In genomic region chr10:126264089-126265018, GRCh38 we compare ENCODE assay signal across 23 cellular contexts.
DNase-seq lines count a peak whose midpoint lies in the region; ATAC-seq and TF ChIP-seq lines count a peak whose summit lies in the region.
"Had no signal": no experiment of that assay in that cellular context is flagged by ENCODE, and none has a peak within 500 bp of the region (broad histone marks: within the 10 kb centered on the region; RNA-seq: fewer than 3 reads in every experiment).

No MANE protein-coding gene starts in this region.

- no peak overlapping the region for H2AFZ ChIP-seq in trophoblast cell (ENCODE audit: insufficient read depth, low read length, poor library complexity)

- H3K18ac ChIP-seq in trophoblast cell (ENCODE audit: low read length), result no peak overlapping the region

- H3K4me3 Mint-ChIP-seq in nephron, result no peak overlapping the region
- H3K4me3 Mint-ChIP-seq: activated CD4-positive, alpha-beta T cell treated with anti-CD3 and anti-CD28 coated beads, Interleukin-2, amount 10 ng/mL, durations not matched to agents 24 days and 14 days; immature natural killer cell had no signal

- TF ChIP-seq CTCF in nephron (IDR thresholded peaks at IDR 0.05; ENCODE audit: unreplicated experiment in 3 of 3), result no peak

- no peak overlapping the region for H3K4ac ChIP-seq in trophoblast cell (ENCODE audit: low read depth, low read length)

- H3K23ac ChIP-seq in trophoblast cell (ENCODE audit: low read length), result no peak overlapping the region

- no peak overlapping the region for H4K12ac ChIP-seq in trophoblast cell (ENCODE audit: low read depth, low read length)

- H3K14ac ChIP-seq in trophoblast cell (ENCODE audit: low read length), result no peak overlapping the region

- H3K27me3 ChIP-seq in adipocyte (replicated peaks; ENCODE audit: control insufficient read depth, insufficient read depth, low read length), result no peaks in the 10 kb centered on the region
- H3K27me3 ChIP-seq in trophoblast cell (ENCODE audit: insufficient read depth, low read length), result no peaks in the 10 kb centered on the region
- H3K27me3 ChIP-seq: BE2C, dorsolateral prefrontal cortex had no signal

- WGBS in trophoblast cell (ENCODE audit: extremely low coverage, insufficient coverage, insufficient read length), result no CpG with 5 or more reads among the region's 14 CpGs

- H3K4me1 ChIP-seq in adipocyte (ENCODE audit: control insufficient read depth, insufficient read depth, low read length) (peaks cover 39% of the 10 kb centered on the region), trophoblast cell (ENCODE audit: control insufficient read depth in 1 of 2, insufficient read depth in 2 of 2, low read length in 2 of 2) (peaks cover 0 to 2% of the 10 kb centered on the region in 2 experiments)
- H3K4me1 ChIP-seq: BE2C had no signal

- H4K91ac ChIP-seq in trophoblast cell (ENCODE audit: low read depth, low read length), result no peak overlapping the region

- peak overlapping the region; percentile 77 for H3K9ac ChIP-seq in adipocyte (ENCODE audit: low read length)
- no peak overlapping the region for H3K9ac ChIP-seq in trophoblast cell (ENCODE audit: low read length)

- intact Hi-C loops in Right ventricle myocardium superior (cut with DNase I), result no loop called here

- DNase-seq in EH (ENCODE audit: low read depth), result peak; percentile 32
- peak; percentile 24 for DNase-seq in adipocyte (ENCODE audit: low read depth)
- no peak for DNase-seq in Right ventricle myocardium superior
- DNase-seq in kidney tubule cell (ENCODE audit: low spot score), result no peak
- DNase-seq in trophoblast cell, result no peak
- DNase-seq in NCI-H2171 treated with DMSO at 0.1 percent for 48 hours (lab: John Stamatoyannopoulos, UW), result no peak
- DNase-seq: activated CD4-positive, alpha-beta T cell treated with anti-CD3 and anti-CD28 coated beads, Interleukin-2, amount 10 ng/mL, durations not matched to agents 24 days and 14 days; activated naive CD4-positive, alpha-beta T cell treated with Interleukin-2 at 50 U/mL for 16 hours; activated T-cell treated with anti-CD3 and anti-CD28 coated beads, Interleukin-2, amount 50 U/mL, for 48 hours; amygdala; BE2C; caudate nucleus; DMS79; dorsolateral prefrontal cortex; immature natural killer cell; KBM-7; mucosa of descending colon; NCI-H146; RPMI8226; WERI-Rb-1 had no signal

- ATAC-seq in Right ventricle myocardium superior (ENCODE audit: poor library complexity) (peak; percentile 85), HG03159 (IDR thresholded peaks at IDR 0.05; ENCODE audit: unreplicated experiment) (no peak)
- ATAC-seq: mucosa of descending colon had no signal

- H3K79me2 ChIP-seq in trophoblast cell (ENCODE audit: control insufficient read depth, insufficient read depth, low read length, poor library complexity), result no peaks in the 10 kb centered on the region

- no peaks in the 10 kb centered on the region for H3K79me1 ChIP-seq in trophoblast cell (ENCODE audit: low read length)

- no peaks in the 10 kb centered on the region for H3K27me3 Mint-ChIP-seq in nephron (ENCODE audit: low read depth)
- H3K27me3 Mint-ChIP-seq: activated CD4-positive, alpha-beta T cell treated with anti-CD3 and anti-CD28 coated beads, Interleukin-2, amount 10 ng/mL, durations not matched to agents 24 days and 14 days had no signal

- H2BK12ac ChIP-seq in trophoblast cell (ENCODE audit: low read length), result no peak overlapping the region

- no peak overlapping the region for H2BK5ac ChIP-seq in trophoblast cell (ENCODE audit: low read depth, low read length, poor library complexity)

- no peak overlapping the region for H4K8ac ChIP-seq in trophoblast cell (ENCODE audit: low read depth, low read length)

- H3K4me2 ChIP-seq in trophoblast cell (ENCODE audit: low read length), result no peak overlapping the region

- H3K36me3 ChIP-seq in adipocyte (ENCODE audit: control insufficient read depth, insufficient read depth, low read length, severe bottlenecking), result no peaks in the 10 kb centered on the region
- no peaks in the 10 kb centered on the region for H3K36me3 ChIP-seq in trophoblast cell (ENCODE audit: control insufficient read depth in 1 of 2, insufficient read depth in 2 of 2, low read length in 2 of 2)
- H3K36me3 ChIP-seq: BE2C, WERI-Rb-1 had no signal

- H3K9me3 ChIP-seq in adipocyte (ENCODE audit: control insufficient read depth, low read length) (no peaks in the 10 kb centered on the region), trophoblast cell (ENCODE audit: insufficient read depth, low read depth, low read length) (peaks cover 4% of the 10 kb centered on the region)
- H3K9me3 ChIP-seq: BE2C, mucosa of descending colon had no signal

- no peak overlapping the region for H3K27ac ChIP-seq in trophoblast cell (ENCODE audit: low read depth, low read length)
- H3K27ac ChIP-seq: WERI-Rb-1 had no signal

- H3K4me3 ChIP-seq in adipocyte (ENCODE audit: low read length), result peak overlapping the region; percentile 56
- no peak overlapping the region for H3K4me3 ChIP-seq in trophoblast cell (ENCODE audit: low read depth, low read length)
- H3K4me3 ChIP-seq: mucosa of descending colon, skin epidermis had no signal

- H3K36me3 Mint-ChIP-seq in nephron (ENCODE audit: low read depth), result peaks cover 20% of the 10 kb centered on the region
- H3K36me3 Mint-ChIP-seq: immature natural killer cell had no signal

- peaks cover 34% of the 10 kb centered on the region for H3K4me1 Mint-ChIP-seq in nephron
- H3K4me1 Mint-ChIP-seq: activated CD4-positive, alpha-beta T cell treated with anti-CD3 and anti-CD28 coated beads, Interleukin-2, amount 10 ng/mL, durations not matched to agents 24 days and 14 days; immature natural killer cell had no signal

- H3K27ac Mint-ChIP-seq in nephron, result peak overlapping the region in 2 of 3 experiments; percentile 29 to 44
- H3K27ac Mint-ChIP-seq: activated CD4-positive, alpha-beta T cell treated with anti-CD3 and anti-CD28 coated beads, Interleukin-2, amount 10 ng/mL, durations not matched to agents 24 days and 14 days; immature natural killer cell had no signal

- peaks cover 29% of the 10 kb centered on the region for H3K9me3 Mint-ChIP-seq in nephron
- H3K9me3 Mint-ChIP-seq: activated CD4-positive, alpha-beta T cell treated with anti-CD3 and anti-CD28 coated beads, Interleukin-2, amount 10 ng/mL, durations not matched to agents 24 days and 14 days; immature natural killer cell had no signal

- no peak overlapping the region for H2AK5ac ChIP-seq in trophoblast cell (ENCODE audit: low read length)

- H2BK120ac ChIP-seq in trophoblast cell (ENCODE audit: insufficient read depth, low read length, poor library complexity), result no peak overlapping the region

Comparison
In these comparisons a context has a peak if more than half of its experiments do, and no peak if none do; other contexts are left out.
1. DNase-seq: peak in EH (single experiment) and adipocyte (single experiment); none in Right ventricle myocardium superior (single experiment), kidney tubule cell (single experiment), trophoblast cell (0 of 2) and NCI-H2171 treated with DMSO at 0.1 percent for 48 hours (single experiment).